In the genomic region with DNA sequence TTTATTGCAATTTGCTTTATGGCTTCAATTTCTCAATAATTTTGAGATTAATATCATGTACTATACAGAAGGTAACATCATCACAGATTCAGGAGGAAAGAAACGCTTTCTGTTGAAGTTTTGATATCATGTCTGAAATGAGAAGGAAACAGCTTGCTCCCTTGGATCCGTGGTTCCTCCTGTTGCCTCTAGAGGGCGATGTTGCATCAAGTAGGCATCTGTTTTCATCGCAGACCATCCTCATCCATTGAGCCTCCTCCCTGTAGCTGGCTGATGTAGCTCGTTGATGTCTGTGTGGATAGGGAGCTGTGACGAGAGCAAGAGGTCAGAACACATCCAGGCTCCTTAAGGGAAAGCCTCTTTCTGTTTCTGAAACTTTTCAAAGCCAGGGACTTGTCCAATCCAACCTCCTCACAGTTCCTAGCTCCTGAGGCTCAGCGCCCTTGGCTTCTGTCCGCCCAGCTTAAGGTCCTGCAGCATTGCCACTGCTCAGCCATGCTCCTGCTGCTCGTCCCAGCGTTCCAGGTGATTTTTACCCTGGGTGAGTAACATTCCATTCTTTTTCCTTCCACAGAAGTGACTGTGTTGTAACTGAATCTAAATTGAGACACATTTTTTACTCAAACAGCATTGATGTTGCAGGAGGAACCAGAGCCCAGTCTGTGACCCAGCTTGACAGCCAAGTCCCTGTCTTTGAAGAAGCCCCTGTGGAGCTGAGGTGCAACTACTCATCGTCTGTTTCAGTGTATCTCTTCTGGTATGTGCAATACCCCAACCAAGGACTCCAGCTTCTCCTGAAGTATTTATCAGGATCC, we compare ENCODE assay signal across 8 cellular contexts.
DNase-seq lines count a peak whose midpoint lies in the region; ATAC-seq, FAIRE-seq and TF ChIP-seq lines count a peak whose summit lies in the region.

No MANE protein-coding gene starts in this region.

- no peaks in the 10 kb centered on the region for H3K27me3 Mint-ChIP-seq in activated naive CD8-positive, alpha-beta T cell

- ATAC-seq in DND-41 (ENCODE audit: insufficient read depth, low read depth) = peak; percentile 92

- H3K4me3 Mint-ChIP-seq in activated naive CD8-positive, alpha-beta T cell = peak overlapping the region; percentile 74

- CTCF ChIA-PET in HEK293 (lab: Yijun Ruan, JAX) = interaction anchor here (0.6 to 4.1 kb wide), 56 partner anchors 10 to 345 kb away, joined by 3 to 61 read pairs (median 4); no protein-coding TSS in a partner anchor

- whole genome bisulfite sequencing in iPS DF 6.9 (ENCODE audit: insufficient coverage, insufficient read length) = no CpG with 5 or more reads among the region's 11 CpGs

- no peaks in the 10 kb centered on the region for H3K9me3 Mint-ChIP-seq in activated naive CD8-positive, alpha-beta T cell (ENCODE audit: low read depth)

- H3K4me1 Mint-ChIP-seq in activated naive CD8-positive, alpha-beta T cell (ENCODE audit: low read depth) = peaks cover 26% of the 10 kb centered on the region

- TF ChIP-seq CTCF in DND-41 (IDR thresholded peaks at IDR 0.05; ENCODE audit: borderline replicate concordance, extremely low read depth, low read length, poor library complexity, severe bottlenecking) = peak; percentile 99
- TF ChIP-seq CTCF in HEK293 (tag by site-specific recombination; IDR thresholded peaks at IDR 0.05) = peak; percentile 54

- DNase-seq in DND-41 (peak; percentile 77), SK-N-MC (ENCODE audit: low read depth, low spot score) (peak; percentile 62), iPS DF 6.9 (ENCODE audit: low read depth, low spot score) (peak; percentile 48), GOT3 (lab: John Stamatoyannopoulos, UW) (no peak), RCC 7860 (ENCODE audit: low spot score) (no peak)
- DNase-seq in stimulated activated CD4-positive, alpha-beta T cell treated with anti-CD3 and anti-CD28 coated beads, TNF-alpha, amount 100 ng/mL, for 48 hours (ENCODE audit: low read depth in 3 of 3) = peak; percentile 24 to 53 (median 30)

- no peak overlapping the region for H3K27ac ChIP-seq in DND-41 (ENCODE audit: low read length)
- H3K27ac ChIP-seq in HEK293 (ENCODE audit: extremely low read depth, low read depth, low read length) = no peak overlapping the region
- no peak overlapping the region for H3K27ac ChIP-seq in SK-N-MC
- no peak overlapping the region for H3K27ac ChIP-seq in iPS DF 6.9 (ENCODE audit: low read length)

- no peak overlapping the region for H3K9ac ChIP-seq in DND-41 (ENCODE audit: low read depth, low read length)
- no peak overlapping the region for H3K9ac ChIP-seq in SK-N-MC (ENCODE audit: insufficient read length)

- H3K4me3 ChIP-seq in DND-41 (ENCODE audit: low read depth in 1 of 2, low read length in 2 of 2) (no peak overlapping the region), HEK293 (ENCODE audit: low read depth, low read length) (no peak overlapping the region), SK-N-MC (peak overlapping the region; percentile 37), iPS DF 6.9 (ENCODE audit: low read length) (no peak overlapping the region)

- H3K27ac Mint-ChIP-seq in activated naive CD8-positive, alpha-beta T cell = peak overlapping the region; percentile 73

- H3K9me3 ChIP-seq in DND-41 (ENCODE audit: insufficient read depth, low read length, severe bottlenecking) (no peaks in the 10 kb centered on the region), HEK293 (ENCODE audit: control insufficient read depth, insufficient read depth, low read depth, low read length) (no peaks in the 10 kb centered on the region), SK-N-MC (ENCODE audit: low read depth, low read length) (no peaks in the 10 kb centered on the region), iPS DF 6.9 (ENCODE audit: control insufficient read depth, insufficient read depth, low read length) (no peaks in the 10 kb centered on the region)

- H3K4me2 ChIP-seq in DND-41 (ENCODE audit: insufficient read depth, low read length) = no peak overlapping the region

- H3K36me3 ChIP-seq in DND-41 (ENCODE audit: insufficient read depth, low read length) (no peaks in the 10 kb centered on the region), HEK293 (ENCODE audit: control insufficient read depth in 2 of 2, insufficient read depth in 1 of 2, low read length in 2 of 2) (no peaks in the 10 kb centered on the region), SK-N-MC (ENCODE audit: insufficient read depth, low read length) (no peaks in the 10 kb centered on the region; the same call in 1 of the 2 replicates), iPS DF 6.9 (ENCODE audit: control insufficient read depth, insufficient read depth, low read length) (no peaks in the 10 kb centered on the region)

- H3K4me1 ChIP-seq in DND-41 (ENCODE audit: insufficient read depth, low read length) = no peaks in the 10 kb centered on the region
- no peaks in the 10 kb centered on the region for H3K4me1 ChIP-seq in HEK293 (ENCODE audit: control insufficient read depth, insufficient read depth, low read length)
- no peaks in the 10 kb centered on the region for H3K4me1 ChIP-seq in iPS DF 6.9 (ENCODE audit: control insufficient read depth, insufficient read depth, low read length)

- no peaks in the 10 kb centered on the region for H3K79me2 ChIP-seq in DND-41 (ENCODE audit: insufficient read depth, low read length)

- peaks cover 11% of the 10 kb centered on the region for H3K27me3 ChIP-seq in DND-41 (ENCODE audit: insufficient read depth, low read length, poor library complexity)
- H3K27me3 ChIP-seq in iPS DF 6.9 (ENCODE audit: control insufficient read depth, insufficient read depth, low read length) = no peaks in the 10 kb centered on the region

- no peaks in the 10 kb centered on the region for H3K36me3 Mint-ChIP-seq in activated naive CD8-positive, alpha-beta T cell

- POLR2A ChIA-PET in HEK293 (lab: Yijun Ruan, JAX) = no interaction called here

- H2AFZ ChIP-seq in DND-41 (ENCODE audit: low read depth, low read length) = no peak overlapping the region

- no peak for FAIRE-seq in RCC 7860 (lab: Jason Lieb, UNC)

- no peaks in the 10 kb centered on the region for H4K20me1 ChIP-seq in DND-41 (ENCODE audit: insufficient read depth, low read length)

TF ChIP-seq in HEK293, 187 proteins besides CTCF, POLR2A, EP300 and RAD21:
- TF ChIP-seq ZNF664 (tag by site-specific recombination; IDR thresholded peaks at IDR 0.05) = no peak
- TF ChIP-seq KLF7 (tag by site-specific recombination; IDR thresholded peaks at IDR 0.05; ENCODE audit: borderline replicate concordance) = no peak
- TF ChIP-seq ZBTB17 (tag by site-specific recombination; IDR thresholded peaks at IDR 0.05) = peak; percentile 85
- peak; percentile 44 for TF ChIP-seq ZNF654 (tag by site-specific recombination; IDR thresholded peaks at IDR 0.05; ENCODE audit: low read depth)
- TF ChIP-seq, protein P1, sequence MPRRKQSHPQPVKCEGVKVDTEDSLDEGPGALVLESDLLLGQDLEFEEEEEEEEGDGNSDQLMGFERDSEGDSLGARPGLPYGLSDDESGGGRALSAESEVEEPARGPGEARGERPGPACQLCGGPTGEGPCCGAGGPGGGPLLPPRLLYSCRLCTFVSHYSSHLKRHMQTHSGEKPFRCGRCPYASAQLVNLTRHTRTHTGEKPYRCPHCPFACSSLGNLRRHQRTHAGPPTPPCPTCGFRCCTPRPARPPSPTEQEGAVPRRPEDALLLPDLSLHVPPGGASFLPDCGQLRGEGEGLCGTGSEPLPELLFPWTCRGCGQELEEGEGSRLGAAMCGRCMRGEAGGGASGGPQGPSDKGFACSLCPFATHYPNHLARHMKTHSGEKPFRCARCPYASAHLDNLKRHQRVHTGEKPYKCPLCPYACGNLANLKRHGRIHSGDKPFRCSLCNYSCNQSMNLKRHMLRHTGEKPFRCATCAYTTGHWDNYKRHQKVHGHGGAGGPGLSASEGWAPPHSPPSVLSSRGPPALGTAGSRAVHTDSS (tag by site-specific recombination; IDR thresholded peaks at IDR 0.05) = peak; percentile 64
- no peak for TF ChIP-seq IKZF3 (tag by site-specific recombination; IDR thresholded peaks at IDR 0.05)

Comparison
In these comparisons a context has a peak if more than half of its experiments do, and no peak if none do; other contexts are left out.
1. DNase-seq: peak in DND-41 (single experiment), SK-N-MC (single experiment), iPS DF 6.9 (single experiment) and stimulated activated CD4-positive, alpha-beta T cell treated with anti-CD3 and anti-CD28 coated beads, TNF-alpha, amount 100 ng/mL, for 48 hours (3 of 3); none in GOT3 (single experiment) and RCC 7860 (single experiment).